In genomic region chr4:77385124-77385969, GRCh38 we compare ENCODE assay signal across 8 cellular contexts.
DNase-seq lines count a peak whose midpoint lies in the region; ATAC-seq, FAIRE-seq and TF ChIP-seq lines count a peak whose summit lies in the region.

No MANE protein-coding gene starts in this region.

- no peaks in the 10 kb centered on the region for H3K4me1 ChIP-seq in A549

- TF ChIP-seq CTCF in A549 (IDR thresholded peaks at IDR 0.05), result peak; percentile 67
- peak; percentile 75 for TF ChIP-seq CTCF in GM12874 (IDR thresholded peaks at IDR 0.05; ENCODE audit: insufficient read depth, low read depth, low read length)
- TF ChIP-seq CTCF in epithelial cell of esophagus (IDR thresholded peaks at IDR 0.05; ENCODE audit: insufficient read depth, low read depth, low read length, missing control alignments), result peak; percentile 93

- H3K4me2 ChIP-seq in A549, result no peak overlapping the region

- CTCF ChIA-PET in A549 (lab: Yijun Ruan, JAX), result interaction anchor here (0.6 to 4.6 kb wide), 39 partner anchors 9 to 477 kb away, joined by 3 to 21 read pairs (median 4); partner anchors contain the start of gene MRPL1

- TF ChIP-seq EP300 in A549 (IDR thresholded peaks at IDR 0.05), result no peak

- H3K4me3 ChIP-seq in A549 (no peak overlapping the region), epithelial cell of esophagus (ENCODE audit: low read length) (no peak overlapping the region)

- H3K9me3 ChIP-seq in A549, result no peaks in the 10 kb centered on the region

- FAIRE-seq in A549 (lab: Jason Lieb, UNC), result no peak

- H3K27ac ChIP-seq in A549, result no peak overlapping the region

- ATAC-seq in A549, result peak; percentile 84 to 92; a peak in 5 of 6 replicates
- peak; percentile 81 for ATAC-seq in HG03103 (IDR thresholded peaks at IDR 0.05; ENCODE audit: low read depth, unreplicated experiment)

- POLR2A ChIA-PET in A549 (lab: Yijun Ruan, JAX), result no interaction called here

- DNase-seq in A549 (ENCODE audit: low read depth in 1 of 2, low spot score in 1 of 2), result peak; percentile 20 to 53
- peak; percentile 28 for DNase-seq in NCI-H774 (lab: John Stamatoyannopoulos, UW)
- peak; percentile 3 for DNase-seq in activated CD8-positive, alpha-beta memory T cell treated with anti-CD3 and anti-CD28 coated beads, Interleukin-2, amount 50 U/mL, for 1 hour (ENCODE audit: extremely low read depth)
- DNase-seq in epithelial cell of esophagus (ENCODE audit: low read depth), result peak; percentile 79
- peak; percentile 65 for DNase-seq in mucosa of gallbladder (ENCODE audit: low spot score)
- peak; percentile 17 to 28 for DNase-seq in stimulated activated CD8-positive, alpha-beta memory T cell treated with anti-CD3 and anti-CD28 coated beads, Interleukin-7, amount 100 ng/mL, for 4 hours (ENCODE audit: low read depth in 2 of 2)

- no peak for TF ChIP-seq POLR2A in A549 (IDR thresholded peaks at IDR 0.05; ENCODE audit: low read length)

- WGBS in A549 (ENCODE audit: missing lambda C conversion rate), result 0% methylated on average over 4 of the region's 4 CpGs

- TF ChIP-seq RAD21 in A549 (conservative IDR thresholded peaks at IDR 0.05 in 1 of 2, IDR thresholded peaks at IDR 0.05 in 1 of 2), result peak; percentile 74

TF ChIP-seq in A549, 52 proteins besides CTCF, POLR2A, EP300 and RAD21:
- no peak for TF ChIP-seq ZFP36 (IDR thresholded peaks at IDR 0.05; ENCODE audit: borderline replicate concordance, partially characterized antibody)
- TF ChIP-seq SMC3 (IDR thresholded peaks at IDR 0.05), result peak; percentile 79

Comparison
In these comparisons a context has a peak if more than half of its experiments do, and no peak if none do; other contexts are left out.
1. DNase-seq: peak in every context shown above with its lines; median percentile 79 in epithelial cell of esophagus; 65 in mucosa of gallbladder; 36 in A549; 28 in NCI-H774; 22 in stimulated activated CD8-positive, alpha-beta memory T cell treated with anti-CD3 and anti-CD28 coated beads, Interleukin-7, amount 100 ng/mL, for 4 hours; 3 in activated CD8-positive, alpha-beta memory T cell treated with anti-CD3 and anti-CD28 coated beads, Interleukin-2, amount 50 U/mL, for 1 hour.